In the genomic region with DNA sequence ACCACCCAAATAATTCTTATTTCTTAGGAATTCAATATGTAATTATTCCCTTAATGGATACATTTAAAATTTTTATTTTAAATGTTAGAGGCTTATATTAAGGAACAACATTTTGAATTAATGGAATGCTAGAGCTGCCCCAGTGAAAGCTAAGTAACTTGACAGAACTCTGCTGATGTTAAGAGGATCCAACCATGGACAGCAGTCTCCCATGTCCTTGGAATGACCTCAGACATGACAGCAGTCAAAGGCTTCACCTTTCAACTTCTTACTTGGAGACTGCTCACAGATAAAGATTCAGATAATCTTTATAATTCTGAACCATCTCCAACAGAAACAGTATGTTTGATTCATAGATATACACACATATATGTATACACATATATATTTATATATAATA, we compare ENCODE assay signal across 4 cellular contexts.
TF ChIP-seq lines count a peak whose summit lies in the region.

No MANE protein-coding gene starts in this region.

TF ChIP-seq in SK-N-SH, 30 proteins besides CTCF, POLR2A, EP300 and RAD21:
- TF ChIP-seq FOSL2 (IDR thresholded peaks at IDR 0.05; ENCODE audit: borderline replicate concordance, low read depth) (no peak), SMC3 (IDR thresholded peaks at IDR 0.05; ENCODE audit: low read depth, low read length) (no peak), TAF1 (IDR thresholded peaks at IDR 0.05; ENCODE audit: borderline replicate concordance, low read depth, low read length) (no peak)
- TF ChIP-seq, protein P1, sequence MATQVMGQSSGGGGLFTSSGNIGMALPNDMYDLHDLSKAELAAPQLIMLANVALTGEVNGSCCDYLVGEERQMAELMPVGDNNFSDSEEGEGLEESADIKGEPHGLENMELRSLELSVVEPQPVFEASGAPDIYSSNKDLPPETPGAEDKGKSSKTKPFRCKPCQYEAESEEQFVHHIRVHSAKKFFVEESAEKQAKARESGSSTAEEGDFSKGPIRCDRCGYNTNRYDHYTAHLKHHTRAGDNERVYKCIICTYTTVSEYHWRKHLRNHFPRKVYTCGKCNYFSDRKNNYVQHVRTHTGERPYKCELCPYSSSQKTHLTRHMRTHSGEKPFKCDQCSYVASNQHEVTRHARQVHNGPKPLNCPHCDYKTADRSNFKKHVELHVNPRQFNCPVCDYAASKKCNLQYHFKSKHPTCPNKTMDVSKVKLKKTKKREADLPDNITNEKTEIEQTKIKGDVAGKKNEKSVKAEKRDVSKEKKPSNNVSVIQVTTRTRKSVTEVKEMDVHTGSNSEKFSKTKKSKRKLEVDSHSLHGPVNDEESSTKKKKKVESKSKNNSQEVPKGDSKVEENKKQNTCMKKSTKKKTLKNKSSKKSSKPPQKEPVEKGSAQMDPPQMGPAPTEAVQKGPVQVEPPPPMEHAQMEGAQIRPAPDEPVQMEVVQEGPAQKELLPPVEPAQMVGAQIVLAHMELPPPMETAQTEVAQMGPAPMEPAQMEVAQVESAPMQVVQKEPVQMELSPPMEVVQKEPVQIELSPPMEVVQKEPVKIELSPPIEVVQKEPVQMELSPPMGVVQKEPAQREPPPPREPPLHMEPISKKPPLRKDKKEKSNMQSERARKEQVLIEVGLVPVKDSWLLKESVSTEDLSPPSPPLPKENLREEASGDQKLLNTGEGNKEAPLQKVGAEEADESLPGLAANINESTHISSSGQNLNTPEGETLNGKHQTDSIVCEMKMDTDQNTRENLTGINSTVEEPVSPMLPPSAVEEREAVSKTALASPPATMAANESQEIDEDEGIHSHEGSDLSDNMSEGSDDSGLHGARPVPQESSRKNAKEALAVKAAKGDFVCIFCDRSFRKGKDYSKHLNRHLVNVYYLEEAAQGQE (IDR thresholded peaks at IDR 0.05; ENCODE audit: low read depth, low read length), result peak; percentile 74

TF ChIP-seq in SK-N-SH treated with all-trans-retinoic acid at 6 μM for 48 hours, 23 proteins besides CTCF, POLR2A, EP300 and RAD21:
- TF ChIP-seq OSR1 (CRISPR knock-in tag; IDR thresholded peaks at IDR 0.05) (no peak), ISL1 (CRISPR knock-in tag; IDR thresholded peaks at IDR 0.05) (no peak), PPARA (CRISPR knock-in tag; IDR thresholded peaks at IDR 0.05; ENCODE audit: borderline replicate concordance) (no peak), GLIS3 (CRISPR knock-in tag; IDR thresholded peaks at IDR 0.05) (no peak), ZNF70 (CRISPR knock-in tag; IDR thresholded peaks at IDR 0.05) (no peak), ARNTL (CRISPR knock-in tag; IDR thresholded peaks at IDR 0.05; ENCODE audit: borderline replicate concordance, low read depth) (no peak)

TF ChIP-seq in GM23338, 12 proteins besides CTCF, POLR2A, EP300 and RAD21:
- TF ChIP-seq, protein P1 (IDR thresholded peaks at IDR 0.05; ENCODE audit: unreplicated experiment), result peak; percentile 53
- TF ChIP-seq JUNB (IDR thresholded peaks at IDR 0.05; ENCODE audit: unreplicated experiment), result no peak

TF ChIP-seq in K562, 482 proteins besides CTCF, POLR2A, EP300 and RAD21:
- TF ChIP-seq, protein P2, sequence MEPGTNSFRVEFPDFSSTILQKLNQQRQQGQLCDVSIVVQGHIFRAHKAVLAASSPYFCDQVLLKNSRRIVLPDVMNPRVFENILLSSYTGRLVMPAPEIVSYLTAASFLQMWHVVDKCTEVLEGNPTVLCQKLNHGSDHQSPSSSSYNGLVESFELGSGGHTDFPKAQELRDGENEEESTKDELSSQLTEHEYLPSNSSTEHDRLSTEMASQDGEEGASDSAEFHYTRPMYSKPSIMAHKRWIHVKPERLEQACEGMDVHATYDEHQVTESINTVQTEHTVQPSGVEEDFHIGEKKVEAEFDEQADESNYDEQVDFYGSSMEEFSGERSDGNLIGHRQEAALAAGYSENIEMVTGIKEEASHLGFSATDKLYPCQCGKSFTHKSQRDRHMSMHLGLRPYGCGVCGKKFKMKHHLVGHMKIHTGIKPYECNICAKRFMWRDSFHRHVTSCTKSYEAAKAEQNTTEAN (CRISPR knock-in tag; IDR thresholded peaks at IDR 0.05), result no peak
- TF ChIP-seq, protein P3, sequence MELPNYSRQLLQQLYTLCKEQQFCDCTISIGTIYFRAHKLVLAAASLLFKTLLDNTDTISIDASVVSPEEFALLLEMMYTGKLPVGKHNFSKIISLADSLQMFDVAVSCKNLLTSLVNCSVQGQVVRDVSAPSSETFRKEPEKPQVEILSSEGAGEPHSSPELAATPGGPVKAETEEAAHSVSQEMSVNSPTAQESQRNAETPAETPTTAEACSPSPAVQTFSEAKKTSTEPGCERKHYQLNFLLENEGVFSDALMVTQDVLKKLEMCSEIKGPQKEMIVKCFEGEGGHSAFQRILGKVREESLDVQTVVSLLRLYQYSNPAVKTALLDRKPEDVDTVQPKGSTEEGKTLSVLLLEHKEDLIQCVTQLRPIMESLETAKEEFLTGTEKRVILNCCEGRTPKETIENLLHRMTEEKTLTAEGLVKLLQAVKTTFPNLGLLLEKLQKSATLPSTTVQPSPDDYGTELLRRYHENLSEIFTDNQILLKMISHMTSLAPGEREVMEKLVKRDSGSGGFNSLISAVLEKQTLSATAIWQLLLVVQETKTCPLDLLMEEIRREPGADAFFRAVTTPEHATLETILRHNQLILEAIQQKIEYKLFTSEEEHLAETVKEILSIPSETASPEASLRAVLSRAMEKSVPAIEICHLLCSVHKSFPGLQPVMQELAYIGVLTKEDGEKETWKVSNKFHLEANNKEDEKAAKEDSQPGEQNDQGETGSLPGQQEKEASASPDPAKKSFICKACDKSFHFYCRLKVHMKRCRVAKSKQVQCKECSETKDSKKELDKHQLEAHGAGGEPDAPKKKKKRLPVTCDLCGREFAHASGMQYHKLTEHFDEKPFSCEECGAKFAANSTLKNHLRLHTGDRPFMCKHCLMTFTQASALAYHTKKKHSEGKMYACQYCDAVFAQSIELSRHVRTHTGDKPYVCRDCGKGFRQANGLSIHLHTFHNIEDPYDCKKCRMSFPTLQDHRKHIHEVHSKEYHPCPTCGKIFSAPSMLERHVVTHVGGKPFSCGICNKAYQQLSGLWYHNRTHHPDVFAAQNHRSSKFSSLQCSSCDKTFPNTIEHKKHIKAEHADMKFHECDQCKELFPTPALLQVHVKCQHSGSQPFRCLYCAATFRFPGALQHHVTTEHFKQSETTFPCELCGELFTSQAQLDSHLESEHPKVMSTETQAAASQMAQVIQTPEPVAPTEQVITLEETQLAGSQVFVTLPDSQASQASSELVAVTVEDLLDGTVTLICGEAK (IDR thresholded peaks at IDR 0.05), result no peak
- TF ChIP-seq, protein P3 (CRISPR knock-in tag; IDR thresholded peaks at IDR 0.05), result no peak
- TF ChIP-seq ZNF133 (CRISPR knock-in tag; IDR thresholded peaks at IDR 0.05) (no peak), L3MBTL2 (IDR thresholded peaks at IDR 0.05) (no peak), ESRRA (IDR thresholded peaks at IDR 0.05; ENCODE audit: borderline replicate concordance, low read depth) (0 out of 2 replicates have a peak, but pooled peaks have one; percentile 46), KDM1A (IDR thresholded peaks at IDR 0.05) (no peak)
